29 cellular contexts compared by ENCODE assay signal in genomic region chr2:191048073-191048472, GRCh38. TPM values are rescaled to one million over a fixed set of nuclear protein-coding genes. Genes with fewer than 3 reads are reported as not detected.
DNase-seq lines count a peak whose midpoint lies in the region; ATAC-seq and TF ChIP-seq lines count a peak whose summit lies in the region.
"Had no signal": no experiment of that assay in that cellular context is flagged by ENCODE, and none has a peak within 500 bp of the region (broad histone marks: within the 10 kb centered on the region; RNA-seq: fewer than 3 reads in every experiment).

No MANE protein-coding gene starts in this region.

- TF ChIP-seq CTCF in AG04450 (IDR thresholded peaks at IDR 0.05; ENCODE audit: low read depth, low read length), result no peak
- no peak for TF ChIP-seq CTCF in chondrocyte (IDR thresholded peaks at IDR 0.05)

- H3K4me3 Mint-ChIP-seq in chondrocyte (ENCODE audit: unreplicated experiment), result no peak overlapping the region
- H3K4me3 Mint-ChIP-seq: activated CD4-positive, alpha-beta memory T cell treated with anti-CD3 and anti-CD28 coated beads, Interleukin-2, amount 10 ng/mL, durations not matched to agents 7 days and 5 days; activated naive CD8-positive, alpha-beta T cell treated with anti-CD3 and anti-CD28 coated beads, Interleukin-2, amount 10 ng/mL, durations not matched to agents 7 days and 5 days; brain; CD14-positive monocyte; endodermal cell; T-cell had no signal

- H3K9me3 ChIP-seq in AG04450 (ENCODE audit: control insufficient read depth, insufficient read depth, low read length), result peaks cover 3% of the 10 kb centered on the region; the same call in 1 of the 2 replicates
- H3K9me3 ChIP-seq: neutrophil, Peyer's patch, psoas muscle had no signal

- H3K4me3 ChIP-seq in AG04450 (ENCODE audit: low read depth, low read length), result no peak overlapping the region
- H3K4me3 ChIP-seq: heart left ventricle, Peyer's patch, psoas muscle had no signal

- H3K36me3 Mint-ChIP-seq in chondrocyte (ENCODE audit: low read depth), result no peaks in the 10 kb centered on the region
- H3K36me3 Mint-ChIP-seq: brain, CD14-positive monocyte had no signal

- peaks cover 8% of the 10 kb centered on the region for H3K9me3 Mint-ChIP-seq in chondrocyte (ENCODE audit: low read depth)
- H3K9me3 Mint-ChIP-seq: endodermal cell had no signal

- H3K4me1 Mint-ChIP-seq in chondrocyte (ENCODE audit: low read depth), result peaks cover 39% of the 10 kb centered on the region

- no peaks in the 10 kb centered on the region for H3K27me3 Mint-ChIP-seq in chondrocyte (ENCODE audit: low read depth)
- H3K27me3 Mint-ChIP-seq: activated CD4-positive, alpha-beta memory T cell treated with anti-CD3 and anti-CD28 coated beads, Interleukin-2, amount 10 ng/mL, durations not matched to agents 7 days and 5 days; activated naive CD8-positive, alpha-beta T cell treated with anti-CD3 and anti-CD28 coated beads, Interleukin-2, amount 10 ng/mL, durations not matched to agents 7 days and 5 days; T-cell had no signal

- no peak overlapping the region for H3K27ac ChIP-seq in AG04450 (ENCODE audit: low read depth, low read length)
- H3K27ac ChIP-seq: heart left ventricle, KMS-11, neutrophil, Peyer's patch, psoas muscle had no signal

- ATAC-seq in HG02981 (IDR thresholded peaks at IDR 0.05; ENCODE audit: unreplicated experiment), result no peak
- ATAC-seq: activated CD4-positive, CD25-positive, alpha-beta regulatory T cell treated with anti-CD3 and anti-CD28 coated beads, Interleukin-2, amount 50 U/mL, for 24 hours; heart left ventricle; left colon; psoas muscle; T-cell had no signal

- POLR2A ChIA-PET in AG04450 (lab: Yijun Ruan, JAX), result interaction anchor here (0.6 to 1.3 kb wide), 4 partner anchors 27 to 464 kb away, joined by 3 to 6 read pairs (median 5); partner anchors contain the start of gene STAT1

- H3K27me3 ChIP-seq in AG04450 (ENCODE audit: control insufficient read depth, insufficient read depth, low read length), result no peaks in the 10 kb centered on the region
- H3K27me3 ChIP-seq: neutrophil, Peyer's patch had no signal

- CTCF ChIA-PET in AG04450 (lab: Charles Lee), result interaction anchor here (0.6 to 1.1 kb wide), 2 partner anchors 11 to 108 kb away, joined by 3 read pairs; no protein-coding TSS in a partner anchor

- peak; percentile 34 for DNase-seq in AG04450 (ENCODE audit: low read depth, low spot score)
- peak; percentile 85 for DNase-seq in NCI-H460 (ENCODE audit: extremely low read depth, low read depth)
- no peak for DNase-seq in chondrocyte (ENCODE audit: low spot score)
- DNase-seq in hepatic stellate cell (ENCODE audit: low spot score), result peak; percentile 15
- DNase-seq in NCI-H2107 (lab: John Stamatoyannopoulos, UW), result no peak
- DNase-seq in AML-193 (lab: John Stamatoyannopoulos, UW), result no peak
- no peak for DNase-seq in NCI-H82 treated with DMSO at 0.1 percent for 48 hours (lab: John Stamatoyannopoulos, UW; ENCODE audit: unreplicated experiment)
- DNase-seq: ACHN; activated CD4-positive, alpha-beta memory T cell treated with anti-CD3 and anti-CD28 coated beads, Interleukin-2, amount 10 ng/mL, durations not matched to agents 7 days and 5 days; activated effector memory CD4-positive, alpha-beta T cell treated with Interleukin-2 at 50 U/mL for 16 hours; activated naive CD8-positive, alpha-beta T cell treated with anti-CD3 and anti-CD28 coated beads, Interleukin-2, amount 10 ng/mL, durations not matched to agents 7 days and 5 days; activated T-cell treated with anti-CD3 and anti-CD28 coated beads for 4 hours; cortex of kidney; endodermal cell; heart left ventricle; left colon; NCI-H1436 treated with DMSO at 0.1 percent for 48 hours; NCI-H510A; NK-92 treated with Interleukin-12 subunit alpha and Interleukin-12 subunit beta, amount 100 ng/mL, for 24 hours; Peyer's patch; psoas muscle; stimulated activated CD4-positive, alpha-beta T cell treated with anti-CD3 and anti-CD28 coated beads, Interleukin-2, amount 100 ng/mL, for 24 hours; T-cell had no signal

- H3K27ac Mint-ChIP-seq in chondrocyte (ENCODE audit: unreplicated experiment), result peak overlapping the region; percentile 89
- H3K27ac Mint-ChIP-seq: activated CD4-positive, alpha-beta memory T cell treated with anti-CD3 and anti-CD28 coated beads, Interleukin-2, amount 10 ng/mL, durations not matched to agents 7 days and 5 days; activated naive CD8-positive, alpha-beta T cell treated with anti-CD3 and anti-CD28 coated beads, Interleukin-2, amount 10 ng/mL, durations not matched to agents 7 days and 5 days; brain; CD14-positive monocyte; endodermal cell had no signal

RNA-seq across cellular contexts. Expression of gene STAT1, which starts 34.1 kb away (rescaled TPM):
- polyA plus RNA-seq in AG04450 (2011; rRNA removed), result 109 and 130 TPM in 2 replicates
- polyA minus RNA-seq in AG04450 (2011; rRNA and poly(A)+ RNA removed), result 113 and 120 TPM in 2 replicates
- 55.2 and 62.3 TPM in 2 replicates for total RNA-seq in NCI-H460 (2014; rRNA removed; shearing (Covaris generic))
- 48.7 and 108 TPM in 2 replicates for polyA plus RNA-seq in NCI-H460 (2014; cell fraction: nucleus; rRNA removed)
- 71.5 to 143 TPM (median 140 TPM) in 3 replicates for total RNA-seq in chondrocyte

Comparison
In these comparisons a context has a peak if more than half of its experiments do, and no peak if none do; other contexts are left out.
1. DNase-seq: peak in AG04450 (single experiment), NCI-H460 (single experiment) and hepatic stellate cell (single experiment); none in chondrocyte (single experiment), NCI-H2107 (single experiment), AML-193 (0 of 2) and NCI-H82 treated with DMSO at 0.1 percent for 48 hours (single experiment).